In the genomic region with DNA sequence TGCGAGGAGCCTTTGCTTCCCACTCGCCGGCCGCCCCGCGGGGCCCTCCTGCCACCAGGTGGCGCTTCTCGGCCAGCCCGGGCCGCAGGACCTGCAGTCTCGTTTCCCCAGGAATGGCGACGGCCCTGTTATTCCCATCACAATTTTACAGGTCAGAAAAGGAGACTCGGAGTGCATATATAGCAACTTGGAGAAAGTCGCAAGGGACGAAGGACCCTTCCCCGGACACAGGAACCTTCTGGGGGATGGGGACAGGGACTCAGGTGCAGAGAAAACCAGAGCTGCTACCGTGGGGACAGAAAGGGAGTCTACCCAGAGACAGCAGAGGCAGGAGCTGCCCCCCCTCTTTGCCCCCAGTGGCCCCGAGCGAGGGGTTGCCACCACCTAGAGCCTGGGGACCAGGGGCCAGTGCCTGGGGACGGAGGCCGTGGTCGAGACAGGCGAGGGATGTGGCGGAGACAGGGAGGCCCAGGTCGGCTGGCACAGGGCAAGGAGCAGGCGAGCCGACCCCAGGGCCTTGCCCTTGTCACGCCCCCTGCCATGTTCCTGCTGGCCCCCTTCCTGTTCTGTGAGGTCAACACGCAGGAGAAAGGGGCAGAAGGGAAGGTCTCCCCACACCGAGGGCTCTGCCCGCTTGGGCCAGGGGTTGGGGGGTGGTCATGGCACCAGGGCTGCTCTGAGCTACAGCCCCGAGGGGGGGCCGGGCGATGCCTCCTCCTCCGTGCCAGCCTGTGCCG, we compare ENCODE assay signal across 8 cellular contexts.
DNase-seq lines count a peak whose midpoint lies in the region; ATAC-seq lines count a peak whose summit lies in the region.

No MANE protein-coding gene starts in this region.

- H3K27ac Mint-ChIP-seq in memory B cell = peak overlapping the region; percentile 25

- H3K36me3 ChIP-seq in HAP-1 (replicated peaks) (no peaks in the 10 kb centered on the region), endocrine pancreas (ENCODE audit: control insufficient read depth, insufficient read depth, low read length) (no peaks in the 10 kb centered on the region)

- no peaks in the 10 kb centered on the region for H3K9me3 ChIP-seq in HAP-1
- H3K9me3 ChIP-seq in endocrine pancreas (ENCODE audit: control insufficient read depth, low read length) = no peaks in the 10 kb centered on the region

- peak overlapping the region; percentile 68 for H3K9ac ChIP-seq in endocrine pancreas (ENCODE audit: control insufficient read depth, insufficient read depth, low read length)

- H3K4me3 ChIP-seq in HAP-1 (peak overlapping the region; percentile 38), endocrine pancreas (ENCODE audit: control insufficient read depth, insufficient read depth, low read length) (no peak overlapping the region)

- no peaks in the 10 kb centered on the region; the same call in 1 of the 2 replicates for H3K27me3 ChIP-seq in HAP-1 (ENCODE audit: low read depth)
- H3K27me3 ChIP-seq in endocrine pancreas (ENCODE audit: control insufficient read depth, insufficient read depth, low read length) = peaks cover 4% of the 10 kb centered on the region

- DNase-seq in AML-193 (lab: John Stamatoyannopoulos, UW) = peak; percentile 8 to 32
- peak; percentile 66 to 93 for DNase-seq in HAP-1 (ENCODE audit: low spot score in 2 of 2)
- DNase-seq in NCI-H748 treated with DMSO at 0.1 percent for 48 hours (lab: John Stamatoyannopoulos, UW) = peak; percentile 63
- DNase-seq in activated CD8-positive, alpha-beta memory T cell treated with anti-CD3 and anti-CD28 coated beads, Interleukin-2, amount 50 U/mL, for 24 hours (ENCODE audit: extremely low read depth) = peak; percentile 29
- DNase-seq in memory B cell (ENCODE audit: low spot score in 2 of 2) = peak; percentile 82 to 88
- peak; percentile 52 to 65 (median 56) for DNase-seq in stimulated activated CD4-positive, alpha-beta T cell treated with anti-CD3 and anti-CD28 coated beads, TNF-alpha, amount 100 ng/mL, for 4 hours (ENCODE audit: low read depth in 3 of 3)

- peaks cover 8% of the 10 kb centered on the region for H3K4me1 ChIP-seq in HAP-1
- no peaks in the 10 kb centered on the region for H3K4me1 ChIP-seq in endocrine pancreas (ENCODE audit: control insufficient read depth, insufficient read depth, low read length)

- H3K4me1 Mint-ChIP-seq in memory B cell = peaks cover 3% of the 10 kb centered on the region

- H3K4me3 Mint-ChIP-seq in memory B cell = peak overlapping the region; percentile 82

- ATAC-seq in memory B cell (ENCODE audit: low read depth) (peak; percentile 64), GM19351 (IDR thresholded peaks at IDR 0.05; ENCODE audit: unreplicated experiment) (no peak)

- H3K9me3 Mint-ChIP-seq in memory B cell = no peaks in the 10 kb centered on the region

- H3K36me3 Mint-ChIP-seq in memory B cell = no peaks in the 10 kb centered on the region

- H3K27me3 Mint-ChIP-seq in memory B cell = peaks cover 32% of the 10 kb centered on the region

- in situ Hi-C loops in HAP-1 (cut with MboI; ENCODE audit: low sequenced_read_pairs) = no loop called here

Comparison
In these comparisons a context has a peak if more than half of its experiments do, and no peak if none do; other contexts are left out.
1. DNase-seq: peak in every context shown above with its lines; median percentile 85 in memory B cell; 80 in HAP-1; 63 in NCI-H748 treated with DMSO at 0.1 percent for 48 hours; 56 in stimulated activated CD4-positive, alpha-beta T cell treated with anti-CD3 and anti-CD28 coated beads, TNF-alpha, amount 100 ng/mL, for 4 hours; 29 in activated CD8-positive, alpha-beta memory T cell treated with anti-CD3 and anti-CD28 coated beads, Interleukin-2, amount 50 U/mL, for 24 hours; 20 in AML-193.